ENCODE assay signal across 25 cellular contexts in genomic region chr10:57303567-57303966, GRCh38.
"Had no signal": no experiment of that assay in that cellular context is flagged by ENCODE, and none has a peak within 500 bp of the region (broad histone marks: within the 10 kb centered on the region; RNA-seq: fewer than 3 reads in every experiment).

No MANE protein-coding gene starts in this region.

- H3K36me3 Mint-ChIP-seq: activated naive CD4-positive, alpha-beta T cell treated with anti-CD3 and anti-CD28 coated beads, Interleukin-2, amount 50 U/mL, for 24 hours; brain; immature natural killer cell; naive thymus-derived CD8-positive, alpha-beta T cell had no signal

- H3K27ac ChIP-seq: foreskin keratinocyte, left lung, spleen, thyroid gland, WERI-Rb-1 had no signal

- H3K9me3 ChIP-seq: left lung, spleen, thyroid gland had no signal

- H3K27me3 ChIP-seq: foreskin keratinocyte, left lung, spleen, thyroid gland had no signal

- H3K27ac Mint-ChIP-seq: activated CD4-positive, alpha-beta T cell treated with anti-CD3 and anti-CD28 coated beads, Interleukin-2, amount 10 ng/mL, durations not matched to agents 7 days and 5 days; activated CD8-positive, alpha-beta T cell treated with anti-CD3 and anti-CD28 coated beads, Interleukin-2, amount 10 ng/mL, durations not matched to agents 7 days and 5 days; activated naive CD4-positive, alpha-beta T cell treated with anti-CD3 and anti-CD28 coated beads, Interleukin-2, amount 50 U/mL, for 24 hours; brain; immature natural killer cell; naive thymus-derived CD8-positive, alpha-beta T cell; progenitor cell of endocrine pancreas; T-helper 2 cell treated with Interferon-gamma antibody and Interleukin-4, amounts not matched to agents 5 μg/mL and 100 μg/mL, for 36 hours had no signal

- H3K4me3 Mint-ChIP-seq: activated CD4-positive, alpha-beta T cell treated with anti-CD3 and anti-CD28 coated beads, Interleukin-2, amount 10 ng/mL, durations not matched to agents 7 days and 5 days; activated CD8-positive, alpha-beta T cell treated with anti-CD3 and anti-CD28 coated beads, Interleukin-2, amount 10 ng/mL, durations not matched to agents 7 days and 5 days; activated naive CD4-positive, alpha-beta T cell treated with anti-CD3 and anti-CD28 coated beads, Interleukin-2, amount 50 U/mL, for 24 hours; brain; immature natural killer cell; naive thymus-derived CD8-positive, alpha-beta T cell; T-helper 2 cell treated with Interferon-gamma antibody and Interleukin-4, amounts not matched to agents 5 μg/mL and 100 μg/mL, for 36 hours had no signal

- H3K4me3 ChIP-seq: left lung, lung, spleen, thyroid gland had no signal

- H3K9me3 Mint-ChIP-seq: activated CD4-positive, alpha-beta T cell treated with anti-CD3 and anti-CD28 coated beads, Interleukin-2, amount 10 ng/mL, durations not matched to agents 7 days and 5 days; activated naive CD4-positive, alpha-beta T cell treated with anti-CD3 and anti-CD28 coated beads, Interleukin-2, amount 50 U/mL, for 24 hours had no signal

- H3K4me1 ChIP-seq: foreskin keratinocyte, left lung, spleen, thyroid gland had no signal

- FAIRE-seq: TTC549 had no signal

- DNase-seq: activated CD4-positive, alpha-beta T cell treated with anti-CD3 and anti-CD28 coated beads, Interleukin-2, amount 10 ng/mL, durations not matched to agents 7 days and 5 days; activated CD4-positive, CD25-positive, alpha-beta regulatory T cell treated with anti-CD3 and anti-CD28 coated beads, Interleukin-2, amount 50 U/mL, for 72 hours; activated CD8-positive, alpha-beta T cell treated with anti-CD3 and anti-CD28 coated beads, Interleukin-2, amount 10 ng/mL, durations not matched to agents 7 days and 5 days; activated gamma-delta T cell treated with Interleukin-2 at 50 U/mL for 16 hours; aorta; central memory CD4-positive, alpha-beta T cell; dermis blood vessel endothelial cell; effector CD8-positive, alpha-beta T cell; foreskin keratinocyte; immature natural killer cell; kidney glomerular epithelial cell; left lung; naive thymus-derived CD8-positive, alpha-beta T cell; retina; spleen; stimulated activated CD4-positive, alpha-beta T cell treated with anti-CD3 and anti-CD28 coated beads, Interleukin-4, amount 100 ng/mL, for 24 hours; stimulated activated naive CD8-positive, alpha-beta T cell treated with anti-CD3 and anti-CD28 coated beads, Interleukin-15, Interleukin-2, amounts not matched to agents 100 U/mL and 50 U/mL, for 24 hours; thyroid gland; WERI-Rb-1 had no signal

- H3K4me1 Mint-ChIP-seq: activated CD4-positive, alpha-beta T cell treated with anti-CD3 and anti-CD28 coated beads, Interleukin-2, amount 10 ng/mL, durations not matched to agents 7 days and 5 days; activated naive CD4-positive, alpha-beta T cell treated with anti-CD3 and anti-CD28 coated beads, Interleukin-2, amount 50 U/mL, for 24 hours; brain; immature natural killer cell; naive thymus-derived CD8-positive, alpha-beta T cell had no signal

- ATAC-seq: activated CD8-positive, alpha-beta T cell treated with anti-CD3 and anti-CD28 coated beads, Interleukin-2, amount 10 ng/mL, durations not matched to agents 7 days and 5 days; foreskin keratinocyte; left lung; naive thymus-derived CD8-positive, alpha-beta T cell; stimulated activated naive CD8-positive, alpha-beta T cell treated with anti-CD3 and anti-CD28 coated beads, Interleukin-15, Interleukin-2, amounts not matched to agents 100 U/mL and 50 U/mL, for 24 hours had no signal

- H3K27me3 Mint-ChIP-seq: activated CD4-positive, alpha-beta T cell treated with anti-CD3 and anti-CD28 coated beads, Interleukin-2, amount 10 ng/mL, durations not matched to agents 7 days and 5 days; activated naive CD4-positive, alpha-beta T cell treated with anti-CD3 and anti-CD28 coated beads, Interleukin-2, amount 50 U/mL, for 24 hours; naive thymus-derived CD8-positive, alpha-beta T cell; progenitor cell of endocrine pancreas had no signal

- H3K36me3 ChIP-seq: left lung, spleen, thyroid gland, WERI-Rb-1 had no signal
